ENCODE assay signal across 29 cellular contexts in genomic region chr4:28436191-28437080, GRCh38.
DNase-seq lines count a peak whose midpoint lies in the region; ATAC-seq, FAIRE-seq and TF ChIP-seq lines count a peak whose summit lies in the region.
"Had no signal": no experiment of that assay in that cellular context is flagged by ENCODE, and none has a peak within 500 bp of the region (broad histone marks: within the 10 kb centered on the region; RNA-seq: fewer than 3 reads in every experiment).

No MANE protein-coding gene starts in this region.

- H4K20me1 ChIP-seq in mammary epithelial cell (ENCODE audit: insufficient read depth, low read length) = no peaks in the 10 kb centered on the region

- H3K27me3 ChIP-seq in mammary epithelial cell (ENCODE audit: insufficient read depth, low read length) = no peaks in the 10 kb centered on the region
- H3K27me3 ChIP-seq in breast epithelium = no peaks in the 10 kb centered on the region
- no peaks in the 10 kb centered on the region for H3K27me3 ChIP-seq in bronchial epithelial cell (ENCODE audit: control insufficient read depth, insufficient read depth, low read length)
- H3K27me3 ChIP-seq: upper lobe of left lung had no signal

- H3K4me2 ChIP-seq in mammary epithelial cell (ENCODE audit: insufficient read depth, low read depth, low read length) = peak overlapping the region; percentile 48

- intact Hi-C loops in mammary epithelial cell (cut with micrococcal nuclease) = loop anchor here (5.0 kb wide), 1 partner anchor 64 kb away; no protein-coding TSS in a partner anchor
- intact Hi-C loops in breast epithelium (cut with DNase I; ENCODE audit: low total_unique reads) = no loop called here
- intact Hi-C loops in cardiac septum (cut with DNase I) = no loop called here

- H3K36me3 ChIP-seq in mammary epithelial cell (ENCODE audit: insufficient read depth, low read length) = no peaks in the 10 kb centered on the region
- no peaks in the 10 kb centered on the region for H3K36me3 ChIP-seq in breast epithelium
- H3K36me3 ChIP-seq in bronchial epithelial cell (ENCODE audit: control insufficient read depth, insufficient read depth, low read length) = no peaks in the 10 kb centered on the region
- H3K36me3 ChIP-seq: prostate gland, upper lobe of left lung had no signal

- DNase-seq in mammary epithelial cell (peak; percentile 85), breast epithelium (ENCODE audit: low spot score in 2 of 2) (no peak), bronchial epithelial cell (ENCODE audit: low read depth) (peak; percentile 97), left kidney (ENCODE audit: low read depth, low spot score) (peak; percentile 36), midbrain (lab: John Stamatoyannopoulos, UW) (no peak), cardiac septum (ENCODE audit: low spot score) (no peak)
- no peak for DNase-seq in activated CD8-positive, alpha-beta memory T cell treated with anti-CD3 and anti-CD28 coated beads, Interleukin-2, amount 50 U/mL, for 4 hours
- DNase-seq: activated CD4-positive, alpha-beta memory T cell treated with anti-CD3 and anti-CD28 coated beads for 36 hours; activated CD4-positive, alpha-beta T cell treated with anti-CD3 and anti-CD28 coated beads for 1 hour; C1 segment of cervical spinal cord; COR-L47; GDM1; glutamatergic neuron; H7; islet precursor cell; naive thymus-derived CD4-positive, alpha-beta T cell; NCI-H1436 treated with DMSO at 0.1 percent for 48 hours; NCI-H2081 treated with DMSO at 0.1 percent for 48 hours; NCI-H345; nucleus accumbens; stimulated activated CD4-positive, alpha-beta T cell treated with anti-CD3 and anti-CD28 coated beads, Interleukin-4, amount 100 ng/mL, for 24 hours; upper lobe of left lung had no signal

- in situ Hi-C loops in mammary epithelial cell (cut with MboI; ENCODE audit: low sequenced_read_pairs in 2 of 2) = no loop called here

- 69% methylated on average over 10 of the region's 10 CpGs for WGBS in mammary epithelial cell (ENCODE audit: low coverage, missing lambda C conversion rate)

- no peak for FAIRE-seq in bronchial epithelial cell (lab: Jason Lieb, UNC)
- FAIRE-seq: RCC 7860 had no signal

- peak overlapping the region; percentile 74 for H3K27ac ChIP-seq in mammary epithelial cell (ENCODE audit: insufficient read depth, low read depth, low read length)
- H3K27ac ChIP-seq in breast epithelium = no peak overlapping the region
- H3K27ac ChIP-seq: 22Rv1, HL-60, prostate gland, upper lobe of left lung had no signal

- dilution Hi-C loops in mammary epithelial cell (cut with HindIII; ENCODE audit: low sequenced_read_pairs) = no loop called here

- TF ChIP-seq POLR2A in breast epithelium (IDR thresholded peaks at IDR 0.05) = no peak

- TF ChIP-seq CTCF in mammary epithelial cell (conservative IDR thresholded peaks at IDR 0.05 in 1 of 2, IDR thresholded peaks at IDR 0.05 in 1 of 2; ENCODE audit: extremely low read depth in 1 of 2, insufficient read depth in 1 of 2, low read depth in 1 of 2, low read length in 2 of 2) = no peak
- no peak for TF ChIP-seq CTCF in breast epithelium (IDR thresholded peaks at IDR 0.05)
- no peak for TF ChIP-seq CTCF in bronchial epithelial cell (IDR thresholded peaks at IDR 0.05; ENCODE audit: insufficient read depth, low read length, severe bottlenecking)

- peaks cover 5% of the 10 kb centered on the region for H3K79me2 ChIP-seq in mammary epithelial cell (ENCODE audit: insufficient read depth, low read length)

- CTCF ChIA-PET in mammary epithelial cell (lab: Charles Lee; ENCODE audit: low non-redundant PET) = no interaction called here

- peak overlapping the region; percentile 81 for H2AFZ ChIP-seq in mammary epithelial cell (ENCODE audit: low read depth, low read length)

- no TSS peak for BruUV-seq in mammary epithelial cell (replicated peaks; lab: Mats Ljungman, UMichigan)

- peaks cover 26% of the 10 kb centered on the region for H3K4me1 ChIP-seq in mammary epithelial cell (ENCODE audit: insufficient read depth, low read length)
- no peaks in the 10 kb centered on the region for H3K4me1 ChIP-seq in breast epithelium
- H3K4me1 ChIP-seq: prostate gland, upper lobe of left lung had no signal

- H3K9me3 ChIP-seq in mammary epithelial cell (replicated peaks; ENCODE audit: insufficient read depth, low read length) (no peaks in the 10 kb centered on the region), breast epithelium (no peaks in the 10 kb centered on the region)
- H3K9me3 ChIP-seq: prostate gland, upper lobe of left lung had no signal

- no peak overlapping the region for H3K9ac ChIP-seq in mammary epithelial cell (ENCODE audit: insufficient read depth, low read length)

- H3K4me3 ChIP-seq in mammary epithelial cell (replicated peaks in 1 of 3; ENCODE audit: insufficient read depth in 1 of 3, low read depth in 2 of 3, low read length in 3 of 3) = no peak overlapping the region
- H3K4me3 ChIP-seq in breast epithelium = no peak overlapping the region
- H3K4me3 ChIP-seq in bronchial epithelial cell (ENCODE audit: low read depth, low read length) = no peak overlapping the region
- H3K4me3 ChIP-seq: prostate gland, upper lobe of left lung had no signal

- no peak for ATAC-seq in GM21423 (IDR thresholded peaks at IDR 0.05; ENCODE audit: unreplicated experiment)
- ATAC-seq: activated naive CD4-positive, alpha-beta T cell treated with anti-CD3 and anti-CD28 coated beads, Interleukin-2, amount 50 U/mL, for 72 hours; activated T-helper 17 cell treated with anti-CD3 and anti-CD28 coated beads, Interleukin-2, amount 50 U/mL, for 72 hours; naive thymus-derived CD4-positive, alpha-beta T cell had no signal

Comparison
In these comparisons a context has a peak if more than half of its experiments do, and no peak if none do; other contexts are left out.
1. DNase-seq: peak in mammary epithelial cell (single experiment), bronchial epithelial cell (single experiment) and left kidney (single experiment); none in breast epithelium (0 of 2), activated CD8-positive, alpha-beta memory T cell treated with anti-CD3 and anti-CD28 coated beads, Interleukin-2, amount 50 U/mL, for 4 hours (single experiment), midbrain (single experiment) and cardiac septum (single experiment).